In the genomic region with DNA sequence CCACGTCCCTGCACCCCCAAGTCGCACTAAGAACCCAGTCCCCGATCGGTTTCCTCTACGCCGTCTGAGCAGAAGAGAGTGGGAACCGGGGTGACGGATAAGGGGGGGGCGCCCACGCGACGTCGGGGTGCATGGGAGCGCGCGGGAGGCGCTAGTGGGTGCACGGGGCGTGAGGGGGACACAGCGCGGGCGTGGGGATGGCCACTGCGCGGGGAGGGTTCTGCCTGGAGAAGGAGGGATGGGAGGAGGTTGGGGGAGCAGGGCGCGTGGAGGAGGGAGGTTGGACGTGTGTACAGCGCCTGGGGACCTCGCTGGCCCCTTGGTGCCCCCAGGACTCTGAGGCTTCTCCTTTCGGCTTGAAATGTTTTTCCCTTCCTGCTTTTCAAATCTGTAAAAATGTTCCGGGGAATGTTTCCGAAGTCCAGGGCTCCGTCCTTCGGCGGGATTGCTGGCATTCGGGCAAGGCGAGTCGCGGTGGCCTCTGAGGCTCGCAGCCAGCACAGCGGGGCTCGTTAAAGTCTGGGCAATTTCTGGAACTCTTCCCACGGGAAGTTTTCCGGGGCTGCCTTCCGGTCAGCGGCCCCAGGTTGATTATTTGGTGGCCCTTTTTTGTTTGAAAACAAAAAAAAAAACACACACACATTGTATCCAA, we compare ENCODE assay signal across 11 cellular contexts. TPM values are rescaled to one million over a fixed set of nuclear protein-coding genes. Genes with fewer than 3 reads are reported as not detected.
DNase-seq lines count a peak whose midpoint lies in the region; ATAC-seq lines count a peak whose summit lies in the region.
"Had no signal": no experiment of that assay in that cellular context is flagged by ENCODE, and none has a peak within 500 bp of the region (broad histone marks: within the 10 kb centered on the region; RNA-seq: fewer than 3 reads in every experiment).

No MANE protein-coding gene starts in this region.

- peaks cover 4% of the 10 kb centered on the region for H3K4me1 Mint-ChIP-seq in activated T-cell treated with anti-CD3 and anti-CD28 coated beads, Interleukin-2, amount 50 U/mL, for 4 hours (ENCODE audit: low read depth)
- H3K4me1 Mint-ChIP-seq in activated T-cell treated with anti-CD3 and anti-CD28 coated beads, Interleukin-2, amount 50 U/mL, for 24 hours (ENCODE audit: low read depth) = peaks cover 5% of the 10 kb centered on the region
- H3K4me1 Mint-ChIP-seq in central memory CD8-positive, alpha-beta T cell = no peaks in the 10 kb centered on the region
- peaks cover 6% of the 10 kb centered on the region for H3K4me1 Mint-ChIP-seq in activated naive CD4-positive, alpha-beta T cell treated with anti-CD3 and anti-CD28 coated beads for 36 hours (ENCODE audit: low read depth)

- peak in 1 of 2 donors; percentile 52 for ATAC-seq in activated T-cell treated with anti-CD3 and anti-CD28 coated beads, Interleukin-2, amount 50 U/mL, for 4 hours
- ATAC-seq in central memory CD8-positive, alpha-beta T cell (replicated peaks; ENCODE audit: extremely low read depth, poor library complexity, severe bottlenecking) = peak; percentile 32

- no peaks in the 10 kb centered on the region for H3K9me3 Mint-ChIP-seq in activated T-cell treated with anti-CD3 and anti-CD28 coated beads, Interleukin-2, amount 50 U/mL, for 4 hours
- H3K9me3 Mint-ChIP-seq in activated T-cell treated with anti-CD3 and anti-CD28 coated beads, Interleukin-2, amount 50 U/mL, for 24 hours = no peaks in the 10 kb centered on the region
- H3K9me3 Mint-ChIP-seq in central memory CD8-positive, alpha-beta T cell = no peaks in the 10 kb centered on the region
- H3K9me3 Mint-ChIP-seq in activated naive CD4-positive, alpha-beta T cell treated with anti-CD3 and anti-CD28 coated beads for 36 hours = no peaks in the 10 kb centered on the region

- H3K27ac ChIP-seq in thymus (ENCODE audit: low read depth) = no peak overlapping the region

- no peaks in the 10 kb centered on the region for H3K36me3 Mint-ChIP-seq in activated T-cell treated with anti-CD3 and anti-CD28 coated beads, Interleukin-2, amount 50 U/mL, for 4 hours (ENCODE audit: insufficient read depth)
- no peaks in the 10 kb centered on the region for H3K36me3 Mint-ChIP-seq in activated T-cell treated with anti-CD3 and anti-CD28 coated beads, Interleukin-2, amount 50 U/mL, for 24 hours (ENCODE audit: low read depth)
- H3K36me3 Mint-ChIP-seq in central memory CD8-positive, alpha-beta T cell (ENCODE audit: insufficient read depth) = peaks cover 1% of the 10 kb centered on the region
- no peaks in the 10 kb centered on the region for H3K36me3 Mint-ChIP-seq in activated naive CD4-positive, alpha-beta T cell treated with anti-CD3 and anti-CD28 coated beads for 36 hours (ENCODE audit: low read depth)

- peaks cover 5% of the 10 kb centered on the region for H3K4me1 ChIP-seq in thymus (ENCODE audit: control insufficient read depth, insufficient read depth, low read length)

- peaks cover 53% of the 10 kb centered on the region for H3K27me3 Mint-ChIP-seq in activated T-cell treated with anti-CD3 and anti-CD28 coated beads, Interleukin-2, amount 50 U/mL, for 4 hours (ENCODE audit: low read depth)
- H3K27me3 Mint-ChIP-seq in activated T-cell treated with anti-CD3 and anti-CD28 coated beads, Interleukin-2, amount 50 U/mL, for 24 hours = peaks cover 66% of the 10 kb centered on the region
- H3K27me3 Mint-ChIP-seq in central memory CD8-positive, alpha-beta T cell = peaks cover 42% of the 10 kb centered on the region
- peaks cover 51% of the 10 kb centered on the region for H3K27me3 Mint-ChIP-seq in activated naive CD4-positive, alpha-beta T cell treated with anti-CD3 and anti-CD28 coated beads for 36 hours (ENCODE audit: low read depth)

- no peak overlapping the region for H3K27ac Mint-ChIP-seq in activated T-cell treated with anti-CD3 and anti-CD28 coated beads, Interleukin-2, amount 50 U/mL, for 24 hours
- no peak overlapping the region for H3K27ac Mint-ChIP-seq in central memory CD8-positive, alpha-beta T cell (ENCODE audit: low read depth)
- H3K27ac Mint-ChIP-seq in activated naive CD4-positive, alpha-beta T cell treated with anti-CD3 and anti-CD28 coated beads for 36 hours = no peak overlapping the region

- peak overlapping the region; percentile 24 for H3K4me3 Mint-ChIP-seq in activated T-cell treated with anti-CD3 and anti-CD28 coated beads, Interleukin-2, amount 50 U/mL, for 4 hours
- H3K4me3 Mint-ChIP-seq in activated T-cell treated with anti-CD3 and anti-CD28 coated beads, Interleukin-2, amount 50 U/mL, for 24 hours = no peak overlapping the region
- peak overlapping the region; percentile 22 for H3K4me3 Mint-ChIP-seq in central memory CD8-positive, alpha-beta T cell
- H3K4me3 Mint-ChIP-seq in activated naive CD4-positive, alpha-beta T cell treated with anti-CD3 and anti-CD28 coated beads for 36 hours = no peak overlapping the region

- no peaks in the 10 kb centered on the region for H3K36me3 ChIP-seq in thymus (ENCODE audit: control insufficient read depth, insufficient read depth)

- 6% methylated on average over 46 of the region's 46 CpGs for WGBS in thymus

- DNase-seq in activated T-cell treated with anti-CD3 and anti-CD28 coated beads, Interleukin-2, amount 50 U/mL, for 4 hours = no peak
- no peak for DNase-seq in activated T-cell treated with anti-CD3 and anti-CD28 coated beads, Interleukin-2, amount 50 U/mL, for 24 hours
- no peak for DNase-seq in central memory CD8-positive, alpha-beta T cell (ENCODE audit: low spot score in 2 of 2)
- DNase-seq in myocyte (ENCODE audit: low read depth) = peak; percentile 46
- no peak for DNase-seq in GM19238 (ENCODE audit: insufficient read length, low spot score)
- DNase-seq in activated naive CD4-positive, alpha-beta T cell treated with anti-CD3 and anti-CD28 coated beads for 36 hours = no peak
- no peak for DNase-seq in SKM-1 treated with dmso at 0.1 percent for 144 hours (lab: John Stamatoyannopoulos, UW; ENCODE audit: unreplicated experiment)
- DNase-seq: activated gamma-delta T cell, MM.1S, T-helper 1 cell had no signal

- H3K4me3 ChIP-seq in thymus (ENCODE audit: low read length) = peak overlapping the region; percentile 22

- no peaks in the 10 kb centered on the region for H3K9me3 ChIP-seq in thymus (ENCODE audit: control insufficient read depth)

- intact Hi-C loops in activated naive CD4-positive, alpha-beta T cell treated with anti-CD3 and anti-CD28 coated beads for 36 hours (cut with micrococcal nuclease) = no loop called here

- peaks cover 44% of the 10 kb centered on the region for H3K27me3 ChIP-seq in thymus (ENCODE audit: control insufficient read depth, insufficient read depth)

- CTCF ChIA-PET in activated naive CD4-positive, alpha-beta T cell treated with anti-CD3 and anti-CD28 coated beads for 36 hours (lab: Charles Lee) = no interaction called here

RNA-seq across cellular contexts. Expression of a gene that starts 13.1 kb away (rescaled TPM):
- 100 to 1,000 TPM; 130 to 140 (median 139) TPM for total RNA-seq in activated T-cell treated with anti-CD3 and anti-CD28 coated beads, Interleukin-2, amount 50 U/mL, for 4 hours
- total RNA-seq in myocyte = 129 and 153 TPM in 2 replicates
- 86.6 TPM for polyA plus RNA-seq in myocyte (2012)
- polyA plus RNA-seq in thymus = 70.0 TPM
- total RNA-seq in activated naive CD4-positive, alpha-beta T cell treated with anti-CD3 and anti-CD28 coated beads for 36 hours = 10 to 100 TPM; 71.6 to 81.6 TPM

Comparison
In these comparisons a context has a peak if more than half of its experiments do, and no peak if none do; other contexts are left out.
1. H3K4me3 Mint-ChIP-seq: peak in activated T-cell treated with anti-CD3 and anti-CD28 coated beads, Interleukin-2, amount 50 U/mL, for 4 hours (single experiment) and central memory CD8-positive, alpha-beta T cell (single experiment); none in activated T-cell treated with anti-CD3 and anti-CD28 coated beads, Interleukin-2, amount 50 U/mL, for 24 hours (single experiment) and activated naive CD4-positive, alpha-beta T cell treated with anti-CD3 and anti-CD28 coated beads for 36 hours (single experiment).